ENCODE assay signal across 20 cellular contexts in the genomic region with DNA sequence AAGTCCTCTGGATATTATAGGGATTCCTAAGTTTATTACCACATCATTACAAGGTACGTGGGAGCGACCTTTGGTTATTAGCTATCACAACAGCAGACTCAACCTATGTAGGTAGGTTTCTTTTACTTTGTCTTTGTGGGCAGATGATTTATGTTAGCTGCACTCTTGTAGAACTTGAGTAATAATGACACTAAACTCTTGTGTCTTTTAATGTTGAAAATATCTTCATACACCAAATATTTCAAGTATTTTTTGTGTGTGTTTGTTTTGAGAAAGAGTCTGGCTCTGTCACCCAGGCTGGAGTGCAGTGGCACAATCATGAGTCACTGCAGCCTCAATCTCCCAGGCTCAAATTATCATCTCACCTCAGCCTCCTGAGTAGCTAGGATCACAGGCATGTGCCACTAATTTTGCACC. TPM values are rescaled to one million over a fixed set of nuclear protein-coding genes. Genes with fewer than 3 reads are reported as not detected.
DNase-seq lines count a peak whose midpoint lies in the region; ATAC-seq and TF ChIP-seq lines count a peak whose summit lies in the region.
"Had no signal": no experiment of that assay in that cellular context is flagged by ENCODE, and none has a peak within 500 bp of the region (broad histone marks: within the 10 kb centered on the region; RNA-seq: fewer than 3 reads in every experiment).

No MANE protein-coding gene starts in this region.

- H3K27ac ChIP-seq in breast epithelium (no peak overlapping the region), Panc1 (ENCODE audit: low read length) (no peak overlapping the region)
- H3K27ac ChIP-seq: coronary artery, uterus, WERI-Rb-1 had no signal

- H3K36me3 Mint-ChIP-seq in MCF 10A (ENCODE audit: insufficient read depth, unreplicated experiment): peaks cover 68% of the 10 kb centered on the region
- H3K36me3 Mint-ChIP-seq in natural killer cell treated with Interleukin-12 subunit alpha and Interleukin-12 subunit beta and Interleukin-15 and Interleukin-18, amount 100 ng/mL, for 72 hours: no peaks in the 10 kb centered on the region

- BruUV-seq in MCF 10A (replicated peaks; lab: Mats Ljungman, UMichigan) (no TSS peak), Panc1 (replicated peaks; lab: Mats Ljungman, UMichigan) (no TSS peak)

- no peaks in the 10 kb centered on the region for H3K9me3 ChIP-seq in breast epithelium
- H3K9me3 ChIP-seq in Panc1 (ENCODE audit: control insufficient read depth, insufficient read depth, low read depth, low read length): no peaks in the 10 kb centered on the region
- H3K9me3 ChIP-seq: uterus had no signal

- peaks cover 5% of the 10 kb centered on the region for H3K4me1 Mint-ChIP-seq in MCF 10A (ENCODE audit: insufficient read depth, unreplicated experiment)
- peaks cover 2 to 13% of the 10 kb centered on the region in 2 donors for H3K4me1 Mint-ChIP-seq in natural killer cell treated with Interleukin-12 subunit alpha and Interleukin-12 subunit beta and Interleukin-15 and Interleukin-18, amount 100 ng/mL, for 72 hours (ENCODE audit: low read depth in 2 of 2)
- H3K4me1 Mint-ChIP-seq: memory B cell had no signal

- no peak for TF ChIP-seq POLR2A in breast epithelium (IDR thresholded peaks at IDR 0.05)

- no peak overlapping the region for H3K27ac Mint-ChIP-seq in MCF 10A (ENCODE audit: low read depth, unreplicated experiment)
- no peak overlapping the region for H3K27ac Mint-ChIP-seq in natural killer cell treated with Interleukin-12 subunit alpha and Interleukin-12 subunit beta and Interleukin-15 and Interleukin-18, amount 100 ng/mL, for 72 hours
- H3K27ac Mint-ChIP-seq: activated T-helper 1 cell treated with anti-CD3 and anti-CD28 coated beads, Interleukin-12 subunit alpha, Interleukin-12 subunit beta, Interleukin-2, Interleukin-4 antibody, amounts not matched to agents 30 ng/mL and 10 ng/mL and 1 ng/mL, durations not matched to agents 14 hours and 24 hours and 36 hours; memory B cell had no signal

- no peaks in the 10 kb centered on the region for H3K27me3 ChIP-seq in breast epithelium
- no peaks in the 10 kb centered on the region for H3K27me3 ChIP-seq in Panc1 (ENCODE audit: control insufficient read depth, insufficient read depth, low read length)
- H3K27me3 ChIP-seq: uterus had no signal

- no peak for TF ChIP-seq CTCF in MCF 10A (IDR thresholded peaks at IDR 0.05; ENCODE audit: unreplicated experiment)
- TF ChIP-seq CTCF in breast epithelium (IDR thresholded peaks at IDR 0.05): no peak
- no peak for TF ChIP-seq CTCF in Panc1 (IDR thresholded peaks at IDR 0.05)

- no peak overlapping the region for H3K4me3 ChIP-seq in breast epithelium
- no peak overlapping the region for H3K4me3 ChIP-seq in Panc1 (ENCODE audit: low read depth in 2 of 2, low read length in 2 of 2)
- H3K4me3 ChIP-seq: coronary artery, uterus had no signal

- POLR2A ChIA-PET in MCF 10A (lab: Yijun Ruan, JAX): interaction anchor here (1.3 to 2.3 kb wide), 2 partner anchors 13 to 19 kb away, joined by 4 to 9 read pairs; a partner anchor contains a TSS
- POLR2A ChIA-PET in Panc1 (lab: Charles Lee): no interaction called here

- CTCF ChIA-PET in MCF 10A (lab: Yijun Ruan, JAX) (no interaction called here), Panc1 (lab: Charles Lee) (no interaction called here)

- H3K4me1 ChIP-seq in breast epithelium (no peaks in the 10 kb centered on the region), Panc1 (ENCODE audit: control insufficient read depth, insufficient read depth, low read length) (no peaks in the 10 kb centered on the region)
- H3K4me1 ChIP-seq: uterus had no signal

- H3K36me3 ChIP-seq in breast epithelium (no peaks in the 10 kb centered on the region), Panc1 (ENCODE audit: control insufficient read depth, insufficient read depth, low read length) (peaks cover 11% of the 10 kb centered on the region)
- H3K36me3 ChIP-seq: uterus had no signal

- H3K9me3 Mint-ChIP-seq in MCF 10A (ENCODE audit: unreplicated experiment): no peaks in the 10 kb centered on the region
- no peaks in the 10 kb centered on the region for H3K9me3 Mint-ChIP-seq in natural killer cell treated with Interleukin-12 subunit alpha and Interleukin-12 subunit beta and Interleukin-15 and Interleukin-18, amount 100 ng/mL, for 72 hours
- H3K9me3 Mint-ChIP-seq: activated CD4-positive, alpha-beta memory T cell treated with anti-CD3 and anti-CD28 coated beads for 36 hours; activated T-helper 1 cell treated with anti-CD3 and anti-CD28 coated beads, Interleukin-12 subunit alpha, Interleukin-12 subunit beta, Interleukin-2, Interleukin-4 antibody, amounts not matched to agents 30 ng/mL and 10 ng/mL and 1 ng/mL, durations not matched to agents 14 hours and 24 hours and 36 hours; immature natural killer cell; memory B cell had no signal

- no peak overlapping the region for H3K4me3 Mint-ChIP-seq in MCF 10A (ENCODE audit: unreplicated experiment)
- H3K4me3 Mint-ChIP-seq in natural killer cell treated with Interleukin-12 subunit alpha and Interleukin-12 subunit beta and Interleukin-15 and Interleukin-18, amount 100 ng/mL, for 72 hours: no peak overlapping the region
- H3K4me3 Mint-ChIP-seq: activated CD4-positive, alpha-beta memory T cell treated with anti-CD3 and anti-CD28 coated beads for 36 hours; activated T-helper 1 cell treated with anti-CD3 and anti-CD28 coated beads, Interleukin-12 subunit alpha, Interleukin-12 subunit beta, Interleukin-2, Interleukin-4 antibody, amounts not matched to agents 30 ng/mL and 10 ng/mL and 1 ng/mL, durations not matched to agents 14 hours and 24 hours and 36 hours; immature natural killer cell; memory B cell had no signal

- DNase-seq in MCF 10A (ENCODE audit: unreplicated experiment): peak; percentile 33
- no peak for DNase-seq in breast epithelium (ENCODE audit: low spot score in 2 of 2)
- no peak for DNase-seq in Panc1 (ENCODE audit: low read depth, low spot score)
- DNase-seq in fibroblast of peridontal ligament (ENCODE audit: extremely low read depth): peak; percentile 6
- DNase-seq in stromal cell of bone marrow (ENCODE audit: low read depth): peak; percentile 1
- no peak for DNase-seq in HPDE6-E6E7 (ENCODE audit: extremely low spot score)
- no peak for DNase-seq in natural killer cell treated with Interleukin-12 subunit alpha and Interleukin-12 subunit beta and Interleukin-15 and Interleukin-18, amount 100 ng/mL, for 72 hours (ENCODE audit: low spot score)
- DNase-seq: activated CD4-positive, alpha-beta memory T cell treated with anti-CD3 and anti-CD28 coated beads for 36 hours; amniotic stem cell; COR-L47; GF-D8; immature natural killer cell; NCI-H526 treated with DMSO at 0.1 percent for 48 hours; uterus; WERI-Rb-1 had no signal

- in situ Hi-C loops in Panc1 (cut with HindIII; ENCODE audit: low pct_unique_long_range_greater_than_20kb, low sequenced_read_pairs): no loop called here

- ATAC-seq in Panc1 (peak; percentile 58), HG03460 (IDR thresholded peaks at IDR 0.05; ENCODE audit: unreplicated experiment) (no peak)
- no peak for ATAC-seq in natural killer cell treated with Interleukin-12 subunit alpha and Interleukin-12 subunit beta and Interleukin-15 and Interleukin-18, amount 100 ng/mL, for 72 hours

- intact Hi-C loops in MCF 10A (cut with micrococcal nuclease) (no loop called here), breast epithelium (cut with DNase I; ENCODE audit: low total_unique reads) (no loop called here), Panc1 (cut with micrococcal nuclease; ENCODE audit: unreplicated experiment) (no loop called here)

- no peaks in the 10 kb centered on the region for H3K27me3 Mint-ChIP-seq in MCF 10A (ENCODE audit: insufficient read depth, unreplicated experiment)
- no peaks in the 10 kb centered on the region for H3K27me3 Mint-ChIP-seq in natural killer cell treated with Interleukin-12 subunit alpha and Interleukin-12 subunit beta and Interleukin-15 and Interleukin-18, amount 100 ng/mL, for 72 hours
- H3K27me3 Mint-ChIP-seq: activated CD4-positive, alpha-beta memory T cell treated with anti-CD3 and anti-CD28 coated beads for 36 hours; memory B cell had no signal

RNA-seq across cellular contexts. Expression of a gene that starts 19.2 kb away (rescaled TPM):
- total RNA-seq in MCF 10A (2022) (65.1 and 73.6 TPM in 2 replicates), breast epithelium (10 to 100 TPM; 24.3 to 40.1 (median 28.5) TPM), Panc1 (2021; ENCODE audit: unreplicated experiment) (65.0 TPM)
- polyA plus RNA-seq in Panc1 (2012; ENCODE audit: insufficient read length): 32.1 TPM
- 10 to 100 TPM; 41.1 to 60.8 TPM for total RNA-seq in natural killer cell treated with Interleukin-12 subunit alpha and Interleukin-12 subunit beta and Interleukin-15 and Interleukin-18, amount 100 ng/mL, for 72 hours

RNA-seq across cellular contexts. Expression of a gene that starts 36.8 kb away (rescaled TPM):
- total RNA-seq in MCF 10A (2022) (63.7 and 80.9 TPM in 2 replicates), breast epithelium (10 to 100 TPM; 32.1 to 56.0 (median 40.8) TPM), Panc1 (2021; ENCODE audit: unreplicated experiment) (88.9 TPM)
- 57.3 TPM for polyA plus RNA-seq in Panc1 (2012; ENCODE audit: insufficient read length)
- total RNA-seq in natural killer cell treated with Interleukin-12 subunit alpha and Interleukin-12 subunit beta and Interleukin-15 and Interleukin-18, amount 100 ng/mL, for 72 hours: 10 to 100 TPM; 38.8 to 54.8 TPM

RNA-seq across cellular contexts. Expression of a gene that starts 59.3 kb away (rescaled TPM):
- total RNA-seq in MCF 10A (2022) (0.68 and 1.1 TPM in 2 replicates), breast epithelium (1 to 10 TPM in 1 of 3 donors, under 1 TPM in 1, not detected in 1; 0.15 to 2.0 TPM), Panc1 (2021; ENCODE audit: unreplicated experiment) (1.1 TPM)
- polyA plus RNA-seq in Panc1 (2012; ENCODE audit: insufficient read length): 0.46 TPM
- total RNA-seq in natural killer cell treated with Interleukin-12 subunit alpha and Interleukin-12 subunit beta and Interleukin-15 and Interleukin-18, amount 100 ng/mL, for 72 hours: not detected
- total RNA-seq: endothelial cell of umbilical vein had no signal
- polyA plus RNA-seq: endothelial cell of umbilical vein had no signal

Comparison
In these comparisons a context has a peak if more than half of its experiments do, and no peak if none do; other contexts are left out.
1. DNase-seq: peak in MCF 10A (single experiment), fibroblast of peridontal ligament (single experiment) and stromal cell of bone marrow (single experiment); none in breast epithelium (0 of 2), Panc1 (single experiment), HPDE6-E6E7 (single experiment) and natural killer cell treated with Interleukin-12 subunit alpha and Interleukin-12 subunit beta and Interleukin-15 and Interleukin-18, amount 100 ng/mL, for 72 hours (single experiment).